Comparison of ENCODE assay signal across 34 cellular contexts in genomic region chr22:44998296-44998695, GRCh38. TPM values are rescaled to one million over a fixed set of nuclear protein-coding genes. Genes with fewer than 3 reads are reported as not detected.
"Had no signal": no experiment of that assay in that cellular context is flagged by ENCODE, and none has a peak within 500 bp of the region (broad histone marks: within the 10 kb centered on the region; RNA-seq: fewer than 3 reads in every experiment).

No MANE protein-coding gene starts in this region.

- DNase-seq: activated B cell treated with CpG ODN at 0.5 μM for 24 hours; activated CD4-positive, alpha-beta memory T cell treated with anti-CD3 and anti-CD28 coated beads for 36 hours; activated CD4-positive, alpha-beta T cell treated with anti-CD3 and anti-CD28 coated beads for 4 hours; activated CD4-positive, alpha-beta T cell treated with anti-CD3 and anti-CD28 coated beads, Interleukin-2, amount 10 ng/mL, durations not matched to agents 24 days and 14 days; activated CD4-positive, alpha-beta T cell treated with anti-CD3 and anti-CD28 coated beads, Interleukin-2, amount 50 U/mL, for 1 hour; activated CD4-positive, alpha-beta T cell treated with anti-CD3 and anti-CD28 coated beads, Interleukin-2, amount 50 U/mL, for 4 hours; activated CD4-positive, CD25-positive, alpha-beta regulatory T cell treated with anti-CD3 and anti-CD28 coated beads, Interleukin-2, amount 50 U/mL, for 72 hours; activated CD8-positive, alpha-beta memory T cell treated with anti-CD3 and anti-CD28 coated beads, Interleukin-2, amount 50 U/mL, for 4 hours; activated CD8-positive, alpha-beta T cell treated with anti-CD3 and anti-CD28 coated beads for 36 hours; activated effector memory CD4-positive, alpha-beta T cell treated with anti-CD3 and anti-CD28 coated beads, Interleukin-2, amount 50 U/mL, for 16 hours; activated gamma-delta T cell treated with Interleukin-2 at 50 U/mL for 16 hours; activated naive CD4-positive, alpha-beta T cell; activated naive CD4-positive, alpha-beta T cell treated with anti-CD3 and anti-CD28 coated beads for 36 hours; activated naive CD4-positive, alpha-beta T cell treated with anti-CD3 and anti-CD28 coated beads, Interleukin-2, amount 50 U/mL, for 16 hours; activated naive CD8-positive, alpha-beta T cell treated with anti-CD3 and anti-CD28 coated beads for 36 hours; activated T-cell treated with anti-CD3 and anti-CD28 coated beads for 4 hours; activated T-cell treated with anti-CD3 and anti-CD28 coated beads, Interleukin-2, amount 50 U/mL, for 1 hour; activated T-cell treated with anti-CD3 and anti-CD28 coated beads, Interleukin-2, amount 50 U/mL, for 4 hours; activated T-cell treated with anti-CD3 and anti-CD28 coated beads, Interleukin-2, amount 50 U/mL, for 72 hours; adrenal gland; amniotic stem cell; aorta; body of pancreas; central memory CD4-positive, alpha-beta T cell; T-helper 1 cell; T-helper 2 cell; T-helper 9 cell; WERI-Rb-1 had no signal

- H3K36me3 Mint-ChIP-seq: activated CD4-positive, alpha-beta memory T cell treated with anti-CD3 and anti-CD28 coated beads for 36 hours; activated naive CD4-positive, alpha-beta T cell treated with anti-CD3 and anti-CD28 coated beads, Interleukin-2, amount 50 U/mL, for 72 hours; activated naive CD8-positive, alpha-beta T cell treated with anti-CD3 and anti-CD28 coated beads for 36 hours had no signal

- H3K27ac ChIP-seq: adrenal gland, body of pancreas, breast epithelium had no signal

- H3K9me3 ChIP-seq: adrenal gland, body of pancreas, breast epithelium had no signal

- H3K4me3 Mint-ChIP-seq: activated B cell treated with CpG ODN at 0.5 μM for 24 hours; activated CD4-positive, alpha-beta memory T cell treated with anti-CD3 and anti-CD28 coated beads for 36 hours; activated CD4-positive, alpha-beta T cell treated with anti-CD3 and anti-CD28 coated beads, Interleukin-2, amount 10 ng/mL, durations not matched to agents 24 days and 14 days; activated CD8-positive, alpha-beta T cell treated with anti-CD3 and anti-CD28 coated beads for 36 hours; activated naive CD4-positive, alpha-beta T cell treated with anti-CD3 and anti-CD28 coated beads for 36 hours; activated naive CD8-positive, alpha-beta T cell treated with anti-CD3 and anti-CD28 coated beads for 36 hours; activated T-cell treated with anti-CD3 and anti-CD28 coated beads, Interleukin-2, amount 50 U/mL, for 4 hours; activated T-cell treated with anti-CD3 and anti-CD28 coated beads, Interleukin-2, amount 50 U/mL, for 72 hours; activated T-helper 1 cell treated with anti-CD3 and anti-CD28 coated beads, Interleukin-12 subunit alpha, Interleukin-12 subunit beta, Interleukin-2, Interleukin-4 antibody, amounts not matched to agents 30 ng/mL and 10 ng/mL and 1 ng/mL, durations not matched to agents 14 hours and 24 hours and 36 hours; activated T-helper 17 cell treated with anti-CD3 and anti-CD28 coated beads, Interleukin-2, amount 50 U/mL, for 72 hours; T-helper 1 cell treated with Interleukin-12 subunit alpha and Interleukin-12 subunit beta and Interleukin-4 antibody, amounts not matched to agents 30 μg/mL and 1 μg/mL, for 36 hours; T-helper 2 cell treated with Interferon-gamma antibody and Interleukin-4, amounts not matched to agents 5 μg/mL and 100 μg/mL, for 36 hours had no signal

- H3K27me3 ChIP-seq: adrenal gland, body of pancreas, breast epithelium had no signal

- H3K4me3 ChIP-seq: adrenal gland, body of pancreas, breast epithelium had no signal

- H3K9me3 Mint-ChIP-seq: activated B cell treated with CpG ODN at 0.5 μM for 24 hours; activated CD4-positive, alpha-beta memory T cell treated with anti-CD3 and anti-CD28 coated beads for 36 hours; activated CD4-positive, alpha-beta T cell treated with anti-CD3 and anti-CD28 coated beads, Interleukin-2, amount 10 ng/mL, durations not matched to agents 24 days and 14 days; activated CD8-positive, alpha-beta T cell treated with anti-CD3 and anti-CD28 coated beads for 36 hours; activated naive CD4-positive, alpha-beta T cell treated with anti-CD3 and anti-CD28 coated beads for 36 hours; activated naive CD4-positive, alpha-beta T cell treated with anti-CD3 and anti-CD28 coated beads, Interleukin-2, amount 50 U/mL, for 72 hours; activated naive CD8-positive, alpha-beta T cell treated with anti-CD3 and anti-CD28 coated beads for 36 hours; activated T-cell treated with anti-CD3 and anti-CD28 coated beads, Interleukin-2, amount 50 U/mL, for 4 hours; activated T-cell treated with anti-CD3 and anti-CD28 coated beads, Interleukin-2, amount 50 U/mL, for 72 hours; activated T-helper 1 cell treated with anti-CD3 and anti-CD28 coated beads, Interleukin-12 subunit alpha, Interleukin-12 subunit beta, Interleukin-2, Interleukin-4 antibody, amounts not matched to agents 30 ng/mL and 10 ng/mL and 1 ng/mL, durations not matched to agents 14 hours and 24 hours and 36 hours; activated T-helper 17 cell treated with anti-CD3 and anti-CD28 coated beads, Interleukin-2, amount 50 U/mL, for 72 hours; T-helper 1 cell treated with Interleukin-12 subunit alpha and Interleukin-12 subunit beta and Interleukin-4 antibody, amounts not matched to agents 30 μg/mL and 1 μg/mL, for 36 hours; T-helper 2 cell treated with Interferon-gamma antibody and Interleukin-4, amounts not matched to agents 5 μg/mL and 100 μg/mL, for 36 hours had no signal

- H3K27ac Mint-ChIP-seq: activated B cell treated with CpG ODN at 0.5 μM for 24 hours; activated CD4-positive, alpha-beta memory T cell treated with anti-CD3 and anti-CD28 coated beads for 36 hours; activated CD4-positive, alpha-beta T cell treated with anti-CD3 and anti-CD28 coated beads, Interleukin-2, amount 10 ng/mL, durations not matched to agents 24 days and 14 days; activated CD8-positive, alpha-beta T cell treated with anti-CD3 and anti-CD28 coated beads for 36 hours; activated naive CD4-positive, alpha-beta T cell treated with anti-CD3 and anti-CD28 coated beads, Interleukin-2, amount 50 U/mL, for 72 hours; activated naive CD8-positive, alpha-beta T cell treated with anti-CD3 and anti-CD28 coated beads for 36 hours; activated T-cell treated with anti-CD3 and anti-CD28 coated beads, Interleukin-2, amount 50 U/mL, for 72 hours; activated T-helper 1 cell treated with anti-CD3 and anti-CD28 coated beads, Interleukin-12 subunit alpha, Interleukin-12 subunit beta, Interleukin-2, Interleukin-4 antibody, amounts not matched to agents 30 ng/mL and 10 ng/mL and 1 ng/mL, durations not matched to agents 14 hours and 24 hours and 36 hours; activated T-helper 17 cell treated with anti-CD3 and anti-CD28 coated beads, Interleukin-2, amount 50 U/mL, for 72 hours; T-helper 1 cell treated with Interleukin-12 subunit alpha and Interleukin-12 subunit beta and Interleukin-4 antibody, amounts not matched to agents 30 μg/mL and 1 μg/mL, for 36 hours; T-helper 2 cell treated with Interferon-gamma antibody and Interleukin-4, amounts not matched to agents 5 μg/mL and 100 μg/mL, for 36 hours had no signal

- ATAC-seq: activated CD8-positive, alpha-beta T cell treated with anti-CD3 and anti-CD28 coated beads for 36 hours; activated naive CD4-positive, alpha-beta T cell treated with anti-CD3 and anti-CD28 coated beads, Interleukin-2, amount 50 U/mL, for 72 hours; activated T-cell treated with anti-CD3 and anti-CD28 coated beads, Interleukin-2, amount 50 U/mL, for 4 hours; activated T-cell treated with anti-CD3 and anti-CD28 coated beads, Interleukin-2, amount 50 U/mL, for 72 hours; activated T-helper 17 cell treated with anti-CD3 and anti-CD28 coated beads, Interleukin-2, amount 50 U/mL, for 72 hours; body of pancreas had no signal

- H3K36me3 ChIP-seq: adrenal gland, breast epithelium had no signal

- H3K4me1 ChIP-seq: adrenal gland, body of pancreas, breast epithelium had no signal

- H3K4me1 Mint-ChIP-seq: activated B cell treated with CpG ODN at 0.5 μM for 24 hours; activated CD4-positive, alpha-beta T cell treated with anti-CD3 and anti-CD28 coated beads, Interleukin-2, amount 10 ng/mL, durations not matched to agents 24 days and 14 days; activated naive CD8-positive, alpha-beta T cell treated with anti-CD3 and anti-CD28 coated beads for 36 hours; activated T-helper 17 cell treated with anti-CD3 and anti-CD28 coated beads, Interleukin-2, amount 50 U/mL, for 72 hours had no signal

RNA-seq across cellular contexts. Expression of gene PHF21B, which starts 11.5 kb away (rescaled TPM):
- total RNA-seq: activated B cell treated with CpG ODN at 0.5 μM for 24 hours; activated CD4-positive, alpha-beta memory T cell treated with anti-CD3 and anti-CD28 coated beads for 36 hours; activated naive CD4-positive, alpha-beta T cell treated with anti-CD3 and anti-CD28 coated beads for 36 hours; activated T-helper 17 cell treated with anti-CD3 and anti-CD28 coated beads, Interleukin-2, amount 50 U/mL, for 72 hours had no signal
- polyA plus RNA-seq: aorta had no signal
